Comparison of ENCODE assay signal across 14 cellular contexts in genomic region chr22:46744581-46744980, GRCh38.
"Had no signal": no experiment of that assay in that cellular context is flagged by ENCODE, and none has a peak within 500 bp of the region (broad histone marks: within the 10 kb centered on the region; RNA-seq: fewer than 3 reads in every experiment).

No MANE protein-coding gene starts in this region.

- DNase-seq: activated CD4-positive, alpha-beta T cell treated with anti-CD3 and anti-CD28 coated beads, Interleukin-2, amount 50 U/mL, for 48 hours; activated naive CD4-positive, alpha-beta T cell treated with anti-CD3 and anti-CD28 coated beads, Interleukin-2, amount 10 ng/mL, durations not matched to agents 7 days and 5 days; endodermal cell; head of caudate nucleus; nephron progenitor cell; stimulated activated CD4-positive, alpha-beta T cell treated with anti-CD3 and anti-CD28 coated beads, Interleukin-4, amount 100 ng/mL, for 4 hours; stimulated activated CD8-positive, alpha-beta memory T cell treated with anti-CD3 and anti-CD28 coated beads, Interleukin-4, amount 100 ng/mL, for 48 hours; stimulated activated naive CD8-positive, alpha-beta T cell treated with anti-CD3 and anti-CD28 coated beads, Interleukin-15, Interleukin-2, amounts not matched to agents 100 U/mL and 50 U/mL, for 24 hours; upper lobe of right lung had no signal

- ATAC-seq: right cardiac atrium; stimulated activated naive CD8-positive, alpha-beta T cell treated with anti-CD3 and anti-CD28 coated beads, Interleukin-15, Interleukin-2, amounts not matched to agents 100 U/mL and 50 U/mL, for 24 hours; upper lobe of right lung had no signal

- H3K27me3 ChIP-seq: suprapubic skin, upper lobe of right lung had no signal

- H3K27ac ChIP-seq: prostate gland, suprapubic skin, upper lobe of right lung had no signal

- H3K4me3 Mint-ChIP-seq: activated naive CD4-positive, alpha-beta T cell treated with anti-CD3 and anti-CD28 coated beads, Interleukin-2, amount 10 ng/mL, durations not matched to agents 7 days and 5 days; endodermal cell; memory B cell; nephron progenitor cell had no signal

- H3K36me3 ChIP-seq: prostate gland, suprapubic skin, upper lobe of right lung had no signal

- H3K36me3 Mint-ChIP-seq: memory B cell had no signal

- H3K4me1 ChIP-seq: prostate gland had no signal

- H3K9me3 Mint-ChIP-seq: memory B cell, nephron progenitor cell had no signal

- H3K9me3 ChIP-seq: prostate gland, suprapubic skin, upper lobe of right lung had no signal

- H3K4me3 ChIP-seq: prostate gland, smooth muscle cell, suprapubic skin, upper lobe of right lung had no signal
